ENCODE assay signal across 12 cellular contexts in genomic region chr21:45421071-45421845, GRCh38. TPM values are rescaled to one million over a fixed set of nuclear protein-coding genes. Genes with fewer than 3 reads are reported as not detected.
A peak's percentile ranks its signal among the peaks of the same experiment; 100 is the strongest.
DNase-seq lines count a peak whose midpoint lies in the region; ATAC-seq and TF ChIP-seq lines count a peak whose summit lies in the region.
"Had no signal": no experiment of that assay in that cellular context is flagged by ENCODE, and none has a peak within 500 bp of the region (broad histone marks: within the 10 kb centered on the region; RNA-seq: fewer than 3 reads in every experiment).

No MANE protein-coding gene starts in this region.

- H3K4ac ChIP-seq in mesenchymal stem cell (ENCODE audit: low read depth in 1 of 2, low read length in 2 of 2): no peak overlapping the region

- in situ Hi-C loops in ACHN (cut with HindIII; ENCODE audit: low pct_ligation_motif_present, low pct_unique_long_range_greater_than_20kb, low sequenced_read_pairs): no loop called here

- no peaks in the 10 kb centered on the region for H3K36me3 ChIP-seq in duodenal mucosa (ENCODE audit: control insufficient read depth in 1 of 2, insufficient read depth in 2 of 2, low read length in 2 of 2)
- H3K36me3 ChIP-seq in mesenchymal stem cell (ENCODE audit: control insufficient read depth in 1 of 2, insufficient read depth in 2 of 2, low read depth in 1 of 2, low read length in 2 of 2): peaks cover 4 to 71% of the 10 kb centered on the region in 2 experiments
- H3K36me3 ChIP-seq in testis (ENCODE audit: low read depth, missing control alignments): no peaks in the 10 kb centered on the region
- H3K36me3 ChIP-seq: uterus had no signal

- H3K27ac Mint-ChIP-seq in activated CD8-positive, alpha-beta T cell treated with anti-CD3 and anti-CD28 coated beads, Interleukin-2, amount 10 ng/mL, durations not matched to agents 7 days and 5 days: no peak overlapping the region
- no peak overlapping the region for H3K27ac Mint-ChIP-seq in activated CD8-positive, alpha-beta T cell treated with anti-CD3 and anti-CD28 coated beads for 36 hours

- no peaks in the 10 kb centered on the region for H3K4me1 Mint-ChIP-seq in activated CD8-positive, alpha-beta T cell treated with anti-CD3 and anti-CD28 coated beads, Interleukin-2, amount 10 ng/mL, durations not matched to agents 7 days and 5 days (ENCODE audit: low read depth)
- H3K4me1 Mint-ChIP-seq in activated CD8-positive, alpha-beta T cell treated with anti-CD3 and anti-CD28 coated beads for 36 hours (ENCODE audit: low read depth): no peaks in the 10 kb centered on the region
- H3K4me1 Mint-ChIP-seq: naive thymus-derived CD8-positive, alpha-beta T cell had no signal

- TF ChIP-seq POLR2A in testis (IDR thresholded peaks at IDR 0.05): no peak

- H3K4me3 Mint-ChIP-seq in activated CD8-positive, alpha-beta T cell treated with anti-CD3 and anti-CD28 coated beads, Interleukin-2, amount 10 ng/mL, durations not matched to agents 7 days and 5 days: no peak overlapping the region
- H3K4me3 Mint-ChIP-seq in activated CD8-positive, alpha-beta T cell treated with anti-CD3 and anti-CD28 coated beads for 36 hours: no peak overlapping the region
- H3K4me3 Mint-ChIP-seq: naive thymus-derived CD8-positive, alpha-beta T cell had no signal

- WGBS in mesenchymal stem cell: 95% methylated on average over 22 of the region's 25 CpGs
- WGBS in testis, 2 donors: 65 to 84% methylated on average over 11 to 25 of the region's 25 CpGs

- H3K4me1 ChIP-seq in duodenal mucosa (ENCODE audit: control insufficient read depth in 1 of 2, insufficient read depth in 2 of 2, low read length in 2 of 2) (peaks cover 18 to 22% of the 10 kb centered on the region in 2 donors), mesenchymal stem cell (ENCODE audit: control insufficient read depth, insufficient read depth, low read depth, low read length) (peaks cover 88% of the 10 kb centered on the region), testis (peaks cover 6% of the 10 kb centered on the region)
- H3K4me1 ChIP-seq: uterus had no signal

- no peak overlapping the region for H4K8ac ChIP-seq in mesenchymal stem cell (ENCODE audit: low read length)

- intact Hi-C loops in activated CD8-positive, alpha-beta T cell treated with anti-CD3 and anti-CD28 coated beads for 36 hours (cut with micrococcal nuclease): no loop called here
- intact Hi-C loops in testis (cut with DNase I; ENCODE audit: low total_unique reads): no loop called here

- no peak overlapping the region for H3K14ac ChIP-seq in mesenchymal stem cell (ENCODE audit: low read length in 2 of 2)

- no peak overlapping the region for H2BK120ac ChIP-seq in mesenchymal stem cell (ENCODE audit: low read depth, low read length)

- H2BK15ac ChIP-seq in mesenchymal stem cell (ENCODE audit: low read depth, poor library complexity, severe bottlenecking): no peak overlapping the region

- H2BK12ac ChIP-seq in mesenchymal stem cell (ENCODE audit: low read length in 2 of 2): no peak overlapping the region

- CTCF ChIA-PET in activated CD8-positive, alpha-beta T cell treated with anti-CD3 and anti-CD28 coated beads, Interleukin-2, amount 10 ng/mL, durations not matched to agents 7 days and 5 days (lab: Charles Lee): no interaction called here
- CTCF ChIA-PET in activated CD8-positive, alpha-beta T cell treated with anti-CD3 and anti-CD28 coated beads for 36 hours (lab: Charles Lee): no interaction called here

- H3K79me1 ChIP-seq in mesenchymal stem cell (replicated peaks; ENCODE audit: low read length, poor library complexity, severe bottlenecking): no peaks in the 10 kb centered on the region

- no peak overlapping the region for H3K9ac ChIP-seq in duodenal mucosa (ENCODE audit: low read depth in 1 of 2, low read length in 2 of 2)
- H3K9ac ChIP-seq in mesenchymal stem cell (ENCODE audit: low read length): no peak overlapping the region

- H4K91ac ChIP-seq in mesenchymal stem cell (ENCODE audit: low read length): no peak overlapping the region

- no peak overlapping the region for H2AFZ ChIP-seq in mesenchymal stem cell (ENCODE audit: low read depth, low read length)

- H3K4me3 ChIP-seq in duodenal mucosa (ENCODE audit: low read depth in 1 of 2, low read length in 2 of 2) (no peak overlapping the region), mesenchymal stem cell (ENCODE audit: insufficient read depth in 1 of 2, low read depth in 1 of 2, low read length in 2 of 2) (no peak overlapping the region), testis (no peak overlapping the region)
- H3K4me3 ChIP-seq: uterus had no signal

- POLR2A ChIA-PET in activated CD8-positive, alpha-beta T cell treated with anti-CD3 and anti-CD28 coated beads, Interleukin-2, amount 10 ng/mL, durations not matched to agents 7 days and 5 days (lab: Charles Lee): no interaction called here
- POLR2A ChIA-PET in activated CD8-positive, alpha-beta T cell treated with anti-CD3 and anti-CD28 coated beads for 36 hours (lab: Charles Lee): no interaction called here

- no peak overlapping the region for H2AK5ac ChIP-seq in mesenchymal stem cell (ENCODE audit: low read length, severe bottlenecking)

- H3K9me3 ChIP-seq in duodenal mucosa (ENCODE audit: control insufficient read depth in 1 of 2, low read length in 2 of 2): no peaks in the 10 kb centered on the region
- no peaks in the 10 kb centered on the region for H3K9me3 ChIP-seq in mesenchymal stem cell (ENCODE audit: control insufficient read depth, low read length)
- H3K9me3 ChIP-seq in testis: no peaks in the 10 kb centered on the region
- H3K9me3 ChIP-seq: uterus had no signal

- H3K4me2 ChIP-seq in mesenchymal stem cell (ENCODE audit: low read length, poor library complexity, severe bottlenecking): no peak overlapping the region

- no peak overlapping the region for H3K23ac ChIP-seq in mesenchymal stem cell (ENCODE audit: low read length in 2 of 2)

- H3K27ac ChIP-seq in duodenal mucosa (ENCODE audit: low read depth, low read length): peak overlapping the region; percentile 17
- H3K27ac ChIP-seq in mesenchymal stem cell (ENCODE audit: low read length, poor library complexity, severe bottlenecking): peak overlapping the region; percentile 1
- no peak overlapping the region for H3K27ac ChIP-seq in testis

- DNase-seq in ACHN (peak; percentile 25), M059J (ENCODE audit: low read depth) (peak; percentile 30), mesenchymal stem cell (no peak), anterior cingulate cortex (lab: John Stamatoyannopoulos, UW) (no peak), testis (no peak)
- DNase-seq in activated CD8-positive, alpha-beta T cell treated with anti-CD3 and anti-CD28 coated beads, Interleukin-2, amount 10 ng/mL, durations not matched to agents 7 days and 5 days: no peak
- DNase-seq in activated CD8-positive, alpha-beta T cell treated with anti-CD3 and anti-CD28 coated beads for 36 hours: no peak
- DNase-seq: activated T-cell treated with anti-CD3 and anti-CD28 coated beads, Interleukin-2, amount 50 U/mL, for 48 hours; AML-193; uterus had no signal

- no peaks in the 10 kb centered on the region for H3K36me3 Mint-ChIP-seq in activated CD8-positive, alpha-beta T cell treated with anti-CD3 and anti-CD28 coated beads, Interleukin-2, amount 10 ng/mL, durations not matched to agents 7 days and 5 days (ENCODE audit: low read depth)
- no peaks in the 10 kb centered on the region for H3K36me3 Mint-ChIP-seq in activated CD8-positive, alpha-beta T cell treated with anti-CD3 and anti-CD28 coated beads for 36 hours (ENCODE audit: low read depth)
- H3K36me3 Mint-ChIP-seq: naive thymus-derived CD8-positive, alpha-beta T cell had no signal

- H3K27me3 Mint-ChIP-seq in activated CD8-positive, alpha-beta T cell treated with anti-CD3 and anti-CD28 coated beads, Interleukin-2, amount 10 ng/mL, durations not matched to agents 7 days and 5 days (ENCODE audit: low read depth): no peaks in the 10 kb centered on the region
- H3K27me3 Mint-ChIP-seq in activated CD8-positive, alpha-beta T cell treated with anti-CD3 and anti-CD28 coated beads for 36 hours: peaks cover 1% of the 10 kb centered on the region

- TF ChIP-seq CTCF in activated CD8-positive, alpha-beta T cell treated with anti-CD3 and anti-CD28 coated beads for 36 hours (IDR thresholded peaks at IDR 0.05): no peak
- TF ChIP-seq CTCF in testis (IDR thresholded peaks at IDR 0.05): no peak

- H2BK5ac ChIP-seq in mesenchymal stem cell (ENCODE audit: low read depth, low read length, poor library complexity, severe bottlenecking): no peak overlapping the region

- ATAC-seq in activated CD8-positive, alpha-beta T cell treated with anti-CD3 and anti-CD28 coated beads, Interleukin-2, amount 10 ng/mL, durations not matched to agents 7 days and 5 days: no peak
- ATAC-seq in activated CD8-positive, alpha-beta T cell treated with anti-CD3 and anti-CD28 coated beads for 36 hours: no peak
- ATAC-seq: naive thymus-derived CD8-positive, alpha-beta T cell had no signal

- no peak overlapping the region for H3K18ac ChIP-seq in mesenchymal stem cell (ENCODE audit: low read depth in 1 of 2, low read length in 2 of 2)

- H3K9me3 Mint-ChIP-seq in activated CD8-positive, alpha-beta T cell treated with anti-CD3 and anti-CD28 coated beads, Interleukin-2, amount 10 ng/mL, durations not matched to agents 7 days and 5 days (ENCODE audit: insufficient read depth): no peaks in the 10 kb centered on the region
- H3K9me3 Mint-ChIP-seq in activated CD8-positive, alpha-beta T cell treated with anti-CD3 and anti-CD28 coated beads for 36 hours: no peaks in the 10 kb centered on the region
- H3K9me3 Mint-ChIP-seq: naive thymus-derived CD8-positive, alpha-beta T cell had no signal

- peaks cover 0 to 3% of the 10 kb centered on the region in 2 donors for H3K27me3 ChIP-seq in duodenal mucosa (ENCODE audit: control insufficient read depth in 1 of 2, insufficient read depth in 2 of 2, low read length in 2 of 2)
- no peaks in the 10 kb centered on the region for H3K27me3 ChIP-seq in mesenchymal stem cell (ENCODE audit: control insufficient read depth in 1 of 2, insufficient read depth in 1 of 2, low read length in 2 of 2)
- H3K27me3 ChIP-seq in testis: no peaks in the 10 kb centered on the region
- H3K27me3 ChIP-seq: uterus had no signal

RNA-seq across cellular contexts. Expression of gene COL18A1, which starts 16.3 kb away (rescaled TPM):
- total RNA-seq in M059J (2014; rRNA removed; shearing (Covaris generic)): 202 and 347 TPM in 2 replicates
- 330 TPM for polyA plus RNA-seq in mesenchymal stem cell (2013, experiment 1 of 2)
- polyA plus RNA-seq in mesenchymal stem cell (2013, experiment 2 of 2): 322 TPM
- 10 to 100 TPM; 24.1 to 28.7 TPM for total RNA-seq in activated CD8-positive, alpha-beta T cell treated with anti-CD3 and anti-CD28 coated beads, Interleukin-2, amount 10 ng/mL, durations not matched to agents 7 days and 5 days
- total RNA-seq in activated CD8-positive, alpha-beta T cell treated with anti-CD3 and anti-CD28 coated beads for 36 hours: 1 to 10 TPM; 9.4 to 9.7 TPM
- total RNA-seq in testis: 100 to 1,000 TPM; 111 to 165 TPM
- polyA plus RNA-seq in testis (ENCODE audit: insufficient read depth, low read depth, low replicate concordance): 53.2 TPM

Comparison
In these comparisons a context has a peak if more than half of its experiments do, and no peak if none do; other contexts are left out.
1. DNase-seq: peak in ACHN (single experiment) and M059J (single experiment); none in mesenchymal stem cell (single experiment), anterior cingulate cortex (0 of 58), activated CD8-positive, alpha-beta T cell treated with anti-CD3 and anti-CD28 coated beads, Interleukin-2, amount 10 ng/mL, durations not matched to agents 7 days and 5 days (single experiment), activated CD8-positive, alpha-beta T cell treated with anti-CD3 and anti-CD28 coated beads for 36 hours (single experiment) and testis (single experiment).
2. H3K27ac ChIP-seq: peak in duodenal mucosa (single experiment) and mesenchymal stem cell (single experiment); none in testis (0 of 2).